Comparison of ENCODE assay signal across 24 cellular contexts in the genomic region with DNA sequence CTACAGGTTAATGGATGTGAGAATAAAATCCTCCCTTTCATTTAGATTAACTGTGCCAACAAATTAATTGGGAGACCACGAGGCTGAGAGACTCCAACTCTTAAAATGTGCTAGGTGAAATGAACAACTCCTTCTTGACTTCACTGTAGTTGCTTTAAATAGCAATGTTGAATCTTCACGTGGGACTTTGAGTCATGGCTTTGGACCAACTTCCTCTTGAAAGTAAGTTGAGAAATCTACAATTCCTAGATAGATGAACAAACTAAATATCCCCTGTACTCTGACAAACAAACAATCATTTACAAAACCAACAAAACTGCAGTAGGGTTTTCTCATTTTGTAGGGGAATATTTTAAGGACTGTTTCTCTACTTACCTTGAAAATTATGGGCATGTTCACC.
"Had no signal": no experiment of that assay in that cellular context is flagged by ENCODE, and none has a peak within 500 bp of the region (broad histone marks: within the 10 kb centered on the region; RNA-seq: fewer than 3 reads in every experiment).

No MANE protein-coding gene starts in this region.

- DNase-seq: islet precursor cell; left ventricle myocardium inferior; mesendoderm; mucosa of descending colon; naive thymus-derived CD4-positive, alpha-beta T cell; nucleus accumbens; ovary; stimulated activated CD4-positive, alpha-beta T cell treated with anti-CD3 and anti-CD28 coated beads, Interleukin-12 subunit alpha, Interleukin-12 subunit beta, amount 100 ng/mL, for 4 hours; stimulated activated CD4-positive, alpha-beta T cell treated with anti-CD3 and anti-CD28 coated beads, Interleukin-15, amount 100 ng/mL, for 24 hours; stimulated activated CD4-positive, alpha-beta T cell treated with anti-CD3 and anti-CD28 coated beads, Interleukin-2, amount 100 ng/mL, for 24 hours; stimulated activated CD4-positive, alpha-beta T cell treated with anti-CD3 and anti-CD28 coated beads, Interleukin-4, amount 100 ng/mL, for 1 hour; stimulated activated naive B cell treated with anti-CD40 and anti-IgM and Interleukin-4, amounts not matched to agents 10 μg/mL and 1 μg/mL and 100 μg/mL, for 72 hours; stimulated activated naive CD8-positive, alpha-beta T cell treated with anti-CD3 and anti-CD28 coated beads, Interleukin-15, Interleukin-2, amounts not matched to agents 100 U/mL and 50 U/mL, for 24 hours; stomach; testis; thyroid gland; transverse colon; upper lobe of left lung had no signal

- H3K4me3 ChIP-seq: hepatocyte, left ventricle myocardium inferior, lung, mucosa of descending colon, ovary, right atrium auricular region, skin epidermis, stomach, testis, thyroid gland, transverse colon, upper lobe of left lung had no signal

- ATAC-seq: naive thymus-derived CD4-positive, alpha-beta T cell; natural killer cell treated with Interleukin-12 subunit alpha and Interleukin-12 subunit beta and Interleukin-15 and Interleukin-18, amount 100 ng/mL, for 72 hours; sciatic nerve; stimulated activated naive B cell treated with anti-CD40 and anti-IgM and Interleukin-4, amounts not matched to agents 10 μg/mL and 1 μg/mL and 100 μg/mL, for 72 hours; stimulated activated naive CD8-positive, alpha-beta T cell treated with anti-CD3 and anti-CD28 coated beads, Interleukin-15, Interleukin-2, amounts not matched to agents 100 U/mL and 50 U/mL, for 24 hours had no signal
